17 cellular contexts compared by ENCODE assay signal in genomic region chr1:54132485-54132884, GRCh38. TPM values are rescaled to one million over a fixed set of nuclear protein-coding genes. Genes with fewer than 3 reads are reported as not detected.
DNase-seq lines count a peak whose midpoint lies in the region; FAIRE-seq and TF ChIP-seq lines count a peak whose summit lies in the region.
"Had no signal": no experiment of that assay in that cellular context is flagged by ENCODE, and none has a peak within 500 bp of the region (broad histone marks: within the 10 kb centered on the region; RNA-seq: fewer than 3 reads in every experiment).

No MANE protein-coding gene starts in this region.

- peaks cover 8% of the 10 kb centered on the region for H3K79me2 ChIP-seq in trophoblast cell (ENCODE audit: control insufficient read depth, insufficient read depth, low read length, poor library complexity)

- TF ChIP-seq POLR2A in H54 (IDR thresholded peaks at IDR 0.05; ENCODE audit: low read depth, low read length), result no peak

- FAIRE-seq in H54 (lab: Jason Lieb, UNC), result no peak

- H3K4me3 ChIP-seq in trophoblast cell (ENCODE audit: low read depth, low read length), result no peak overlapping the region

- no peaks in the 10 kb centered on the region for H3K27me3 ChIP-seq in trophoblast cell (ENCODE audit: insufficient read depth, low read length)

- no peak overlapping the region for H2AK5ac ChIP-seq in trophoblast cell (ENCODE audit: low read length)

- no peak overlapping the region for H2BK5ac ChIP-seq in trophoblast cell (ENCODE audit: low read depth, low read length, poor library complexity)

- H3K4me2 ChIP-seq in trophoblast cell (ENCODE audit: low read length), result no peak overlapping the region

- H4K91ac ChIP-seq in trophoblast cell (ENCODE audit: low read depth, low read length), result peak overlapping the region; percentile 7

- no peak overlapping the region for H3K18ac ChIP-seq in trophoblast cell (ENCODE audit: low read length)

- peak; percentile 35 for DNase-seq in H54 (ENCODE audit: insufficient read length, low spot score)
- DNase-seq in OCI-M1 (lab: John Stamatoyannopoulos, UW), result peak; percentile 51
- DNase-seq in amniotic epithelial cell (ENCODE audit: low read depth), result peak; percentile 85
- peak; percentile 4 to 60 for DNase-seq in trophoblast cell
- DNase-seq in occipital lobe (lab: John Stamatoyannopoulos, UW), result no peak
- DNase-seq in ureter (ENCODE audit: low spot score), result no peak
- no peak for DNase-seq in midbrain (lab: John Stamatoyannopoulos, UW)
- DNase-seq: ACHN, AML-193, DND-41, GF-D8, KBM-7, NCI-H1105 treated with DMSO at 0.1 percent for 48 hours, NCI-H1694 treated with DMSO at 0.1 percent for 48 hours, NCI-H524, NCI-H82 had no signal

- H3K14ac ChIP-seq in trophoblast cell (ENCODE audit: low read length), result no peak overlapping the region

- no peak overlapping the region for H3K4ac ChIP-seq in trophoblast cell (ENCODE audit: low read depth, low read length)

- H3K79me1 ChIP-seq in trophoblast cell (ENCODE audit: low read length), result peaks cover 24% of the 10 kb centered on the region

- H3K27ac ChIP-seq in trophoblast cell (ENCODE audit: low read depth, low read length), result no peak overlapping the region

- no CpG with 5 or more reads among the region's 2 CpGs for WGBS in trophoblast cell (ENCODE audit: extremely low coverage, insufficient coverage, insufficient read length)

- no peaks in the 10 kb centered on the region for H3K36me3 ChIP-seq in trophoblast cell (ENCODE audit: control insufficient read depth in 1 of 2, insufficient read depth in 2 of 2, low read length in 2 of 2)

- no peak overlapping the region for H4K12ac ChIP-seq in trophoblast cell (ENCODE audit: low read depth, low read length)

- H3K9me3 ChIP-seq in trophoblast cell (ENCODE audit: insufficient read depth, low read depth, low read length), result peaks cover 2% of the 10 kb centered on the region

- peaks cover 11 to 20% of the 10 kb centered on the region in 2 experiments for H3K4me1 ChIP-seq in trophoblast cell (ENCODE audit: control insufficient read depth in 1 of 2, insufficient read depth in 2 of 2, low read length in 2 of 2)

- no peak overlapping the region for H4K8ac ChIP-seq in trophoblast cell (ENCODE audit: low read depth, low read length)

- H3K9ac ChIP-seq in trophoblast cell (ENCODE audit: low read length), result no peak overlapping the region

- H2BK120ac ChIP-seq in trophoblast cell (ENCODE audit: insufficient read depth, low read length, poor library complexity), result no peak overlapping the region

- no peak overlapping the region for H2AFZ ChIP-seq in trophoblast cell (ENCODE audit: insufficient read depth, low read length, poor library complexity)

- no peak overlapping the region for H3K23ac ChIP-seq in trophoblast cell (ENCODE audit: low read length)

- H2BK12ac ChIP-seq in trophoblast cell (ENCODE audit: low read length), result peak overlapping the region; percentile 12

RNA-seq across cellular contexts. Expression of gene CDCP2, which starts 20.3 kb away (rescaled TPM):
- not detected in 2 replicates for polyA plus RNA-seq in trophoblast cell (2013)
- total RNA-seq in occipital lobe, result not detected
- total RNA-seq in ureter, result 0.83 TPM
- polyA plus RNA-seq: CD14-positive monocyte had no signal

Comparison
In these comparisons a context has a peak if more than half of its experiments do, and no peak if none do; other contexts are left out.
1. DNase-seq: peak in H54 (single experiment), OCI-M1 (single experiment), amniotic epithelial cell (single experiment) and trophoblast cell (2 of 2); none in occipital lobe (single experiment), ureter (single experiment) and midbrain (single experiment).